19 cellular contexts compared by ENCODE assay signal in genomic region chr12:110579889-110580253, GRCh38. TPM values are rescaled to one million over a fixed set of nuclear protein-coding genes. Genes with fewer than 3 reads are reported as not detected.
DNase-seq lines count a peak whose midpoint lies in the region; ATAC-seq, FAIRE-seq and TF ChIP-seq lines count a peak whose summit lies in the region.
"Had no signal": no experiment of that assay in that cellular context is flagged by ENCODE, and none has a peak within 500 bp of the region (broad histone marks: within the 10 kb centered on the region; RNA-seq: fewer than 3 reads in every experiment).

No MANE protein-coding gene starts in this region.

- POLR2A ChIA-PET in CD4-positive, alpha-beta T cell (lab: Charles Lee) = interaction anchor here (0.6 to 3.7 kb wide), 8 partner anchors 13 to 455 kb away, joined by 3 to 20 read pairs (median 8); partner anchors contain the start of genes ARPC3, FAM216A, GPN3 and RAD9B
- POLR2A ChIA-PET in activated CD8-positive, alpha-beta T cell treated with anti-CD3 and anti-CD28 coated beads for 36 hours (lab: Charles Lee) = interaction anchor here (0.8 to 7.7 kb wide), 11 partner anchors 12 to 1262 kb away, joined by 3 to 79 read pairs (median 5); partner anchors contain the start of genes ARPC3, FAM216A, GPN3 and MAPKAPK5

- H4K20me1 ChIP-seq in DOHH2 (ENCODE audit: control insufficient read depth, insufficient read depth, low read depth, low read length) = peaks cover 26% of the 10 kb centered on the region
- H4K20me1 ChIP-seq in keratinocyte (ENCODE audit: control insufficient read depth, extremely low read depth, insufficient read depth, low read length) = peaks cover 11% of the 10 kb centered on the region

- TF ChIP-seq CTCF in CD4-positive, alpha-beta T cell (IDR thresholded peaks at IDR 0.05) = no peak
- TF ChIP-seq CTCF in DOHH2 (IDR thresholded peaks at IDR 0.05; ENCODE audit: low read depth, low read length, poor library complexity, severe bottlenecking) (no peak), keratinocyte (optimal IDR thresholded peaks at IDR 0.05 in 1 of 3, IDR thresholded peaks at IDR 0.05 in 1 of 3, conservative IDR thresholded peaks at IDR 0.05 in 1 of 3; ENCODE audit: extremely low read depth in 1 of 3, insufficient read depth in 2 of 3, low read length in 3 of 3) (no peak), WERI-Rb-1 (IDR thresholded peaks at IDR 0.05; ENCODE audit: low read depth, low read length) (no peak), gastroesophageal sphincter (IDR thresholded peaks at IDR 0.05) (no peak)
- no peak for TF ChIP-seq CTCF in activated CD8-positive, alpha-beta T cell treated with anti-CD3 and anti-CD28 coated beads for 36 hours (IDR thresholded peaks at IDR 0.05)

- H3K27me3 ChIP-seq in CD4-positive, alpha-beta T cell (ENCODE audit: control insufficient read depth, insufficient read depth, low read length) = no peaks in the 10 kb centered on the region
- H3K27me3 ChIP-seq in DOHH2 (ENCODE audit: control insufficient read depth, low read length) (no peaks in the 10 kb centered on the region), keratinocyte (ENCODE audit: control insufficient read depth, extremely low read depth, insufficient read depth, low read length) (no peaks in the 10 kb centered on the region), WERI-Rb-1 (ENCODE audit: insufficient read depth, low read depth, severe bottlenecking) (no peaks in the 10 kb centered on the region), gastroesophageal sphincter (no peaks in the 10 kb centered on the region)
- H3K27me3 ChIP-seq: tibial nerve had no signal

- no peaks in the 10 kb centered on the region for H3K9me3 ChIP-seq in CD4-positive, alpha-beta T cell (ENCODE audit: control insufficient read depth, low read length)
- no peaks in the 10 kb centered on the region for H3K9me3 ChIP-seq in DOHH2 (ENCODE audit: control insufficient read depth, insufficient read depth, low read length)
- no peaks in the 10 kb centered on the region for H3K9me3 ChIP-seq in keratinocyte (ENCODE audit: control insufficient read depth, low read depth, low read length)
- H3K9me3 ChIP-seq in WERI-Rb-1 (ENCODE audit: severe bottlenecking) = no peaks in the 10 kb centered on the region
- H3K9me3 ChIP-seq in gastroesophageal sphincter = no peaks in the 10 kb centered on the region
- H3K9me3 ChIP-seq: tibial nerve had no signal

- peaks cover 33% of the 10 kb centered on the region for H3K36me3 ChIP-seq in DOHH2 (ENCODE audit: control insufficient read depth, low read length)
- H3K36me3 ChIP-seq in keratinocyte (ENCODE audit: control insufficient read depth in 2 of 2, extremely low read depth in 1 of 2, insufficient read depth in 2 of 2, low read length in 2 of 2) = no peaks in the 10 kb centered on the region
- H3K36me3 ChIP-seq in WERI-Rb-1 = no peaks in the 10 kb centered on the region; the same call in 1 of the 2 replicates
- no peaks in the 10 kb centered on the region for H3K36me3 ChIP-seq in gastroesophageal sphincter
- H3K36me3 ChIP-seq: tibial nerve had no signal

- peak overlapping the region; percentile 77 for H3K4me2 ChIP-seq in DOHH2 (ENCODE audit: low read length)
- H3K4me2 ChIP-seq in keratinocyte (ENCODE audit: control insufficient read depth, extremely low read depth, insufficient read depth, low read depth, low read length) = no peak overlapping the region

- WGBS in gastroesophageal sphincter (ENCODE audit: low coverage in 1 of 2), 2 donors = 98 to 100% methylated on average over 1 to 5 of the region's 7 CpGs

- CTCF ChIA-PET in CD4-positive, alpha-beta T cell (lab: Charles Lee) = interaction anchor here (0.6 to 4.4 kb wide), 3 partner anchors 20 to 32 kb away, joined by 3 to 17 read pairs (median 7); no protein-coding TSS in a partner anchor
- CTCF ChIA-PET in activated CD8-positive, alpha-beta T cell treated with anti-CD3 and anti-CD28 coated beads for 36 hours (lab: Charles Lee) = interaction anchor here (1.2 to 1.8 kb wide), 3 partner anchors 22 to 65 kb away, joined by 3 to 4 read pairs (median 4); no protein-coding TSS in a partner anchor

- H3K27ac Mint-ChIP-seq in CD4-positive, alpha-beta T cell = peak overlapping the region; percentile 92
- peak overlapping the region; percentile 96 for H3K27ac Mint-ChIP-seq in activated CD8-positive, alpha-beta T cell treated with anti-CD3 and anti-CD28 coated beads for 36 hours
- H3K27ac Mint-ChIP-seq: endodermal cell had no signal

- H3K9me1 ChIP-seq in keratinocyte (ENCODE audit: control insufficient read depth, extremely low read depth, insufficient read depth, low read length) = no peaks in the 10 kb centered on the region

- no peak for FAIRE-seq in keratinocyte (lab: Jason Lieb, UNC)
- FAIRE-seq: islet of Langerhans had no signal

- H3K79me2 ChIP-seq in DOHH2 (ENCODE audit: control insufficient read depth, low read length) = peaks cover 89% of the 10 kb centered on the region
- H3K79me2 ChIP-seq in keratinocyte (ENCODE audit: control insufficient read depth, insufficient read depth, low read length) = peaks cover 68% of the 10 kb centered on the region

- no peaks in the 10 kb centered on the region for H3K9me2 ChIP-seq in DOHH2 (replicated peaks; ENCODE audit: control insufficient read depth, low read length)

- H3F3A ChIP-seq in DOHH2 (ENCODE audit: control insufficient read depth, insufficient read depth) = 0 out of 2 replicates have a peak, but pooled peaks cover 3% of the 10 kb centered on the region

- DNase-seq in CD4-positive, alpha-beta T cell = no peak
- DNase-seq in activated CD8-positive, alpha-beta T cell treated with anti-CD3 and anti-CD28 coated beads for 36 hours = no peak
- no peak for DNase-seq in keratinocyte (ENCODE audit: low read depth, low spot score)
- no peak for DNase-seq in NCI-H2227 treated with DMSO at 0.1 percent for 48 hours (lab: John Stamatoyannopoulos, UW)
- no peak for DNase-seq in WERI-Rb-1
- DNase-seq: activated gamma-delta T cell, C1 segment of cervical spinal cord, EL, foreskin melanocyte, HFFc6, NCI-H1694, OCI-M1, posterior cingulate gyrus had no signal

- peaks cover 61% of the 10 kb centered on the region for H3K4me1 ChIP-seq in DOHH2 (ENCODE audit: control insufficient read depth, low read length)
- peaks cover 68% of the 10 kb centered on the region for H3K4me1 ChIP-seq in keratinocyte (ENCODE audit: control insufficient read depth, extremely low read depth, insufficient read depth, low read length)
- peaks cover 5 to 85% (median 24%) of the 10 kb centered on the region in 3 donors for H3K4me1 ChIP-seq in gastroesophageal sphincter

- H3K27ac ChIP-seq in CD4-positive, alpha-beta T cell (ENCODE audit: low read depth, low read length) = peak overlapping the region; percentile 11
- H3K27ac ChIP-seq in DOHH2 (ENCODE audit: low read depth, low read length) = no peak overlapping the region
- peak overlapping the region; percentile 10 for H3K27ac ChIP-seq in keratinocyte (ENCODE audit: control insufficient read depth, insufficient read depth, low read length)
- H3K27ac ChIP-seq in WERI-Rb-1 = no peak overlapping the region
- H3K27ac ChIP-seq in gastroesophageal sphincter = peak overlapping the region in 2 of 4 donors; percentile 94 to 96

- no peak for ATAC-seq in CD4-positive, alpha-beta T cell (ENCODE audit: poor library complexity)
- ATAC-seq in activated CD8-positive, alpha-beta T cell treated with anti-CD3 and anti-CD28 coated beads for 36 hours = no peak
- no peak for ATAC-seq in gastroesophageal sphincter
- ATAC-seq: activated CD4-positive, CD25-positive, alpha-beta regulatory T cell treated with anti-CD3 and anti-CD28 coated beads, Interleukin-2, amount 50 U/mL, for 24 hours had no signal

- peaks cover 30% of the 10 kb centered on the region for H3K36me3 Mint-ChIP-seq in CD4-positive, alpha-beta T cell (ENCODE audit: low read depth)
- H3K36me3 Mint-ChIP-seq in activated CD8-positive, alpha-beta T cell treated with anti-CD3 and anti-CD28 coated beads for 36 hours (ENCODE audit: low read depth) = peaks cover 33% of the 10 kb centered on the region

- H3K4me3 ChIP-seq in DOHH2 (ENCODE audit: low read length) (peak overlapping the region; percentile 95), keratinocyte (ENCODE audit: control insufficient read depth in 2 of 3, extremely low read depth in 1 of 3, insufficient read depth in 2 of 3, low read depth in 1 of 3, low read length in 3 of 3) (no peak overlapping the region), WERI-Rb-1 (ENCODE audit: low read depth, low read length) (no peak overlapping the region), gastroesophageal sphincter (no peak overlapping the region)
- H3K4me3 ChIP-seq: tibial nerve had no signal

- H3K27me3 Mint-ChIP-seq in CD4-positive, alpha-beta T cell = no peaks in the 10 kb centered on the region
- no peaks in the 10 kb centered on the region for H3K27me3 Mint-ChIP-seq in activated CD8-positive, alpha-beta T cell treated with anti-CD3 and anti-CD28 coated beads for 36 hours

- H3K4me1 Mint-ChIP-seq in CD4-positive, alpha-beta T cell (ENCODE audit: low read depth) = peaks cover 87% of the 10 kb centered on the region
- H3K4me1 Mint-ChIP-seq in activated CD8-positive, alpha-beta T cell treated with anti-CD3 and anti-CD28 coated beads for 36 hours (ENCODE audit: low read depth) = peaks cover 71% of the 10 kb centered on the region

- intact Hi-C loops in CD4-positive, alpha-beta T cell (cut with DNase I, micrococcal nuclease) = loop anchor here (5.0 kb wide), 1 partner anchor 78 kb away; the partner anchor contains the start of genes RAD9B (in 2 of the 2) and VPS29 (in 2 of the 2)
- intact Hi-C loops in activated CD8-positive, alpha-beta T cell treated with anti-CD3 and anti-CD28 coated beads for 36 hours (cut with micrococcal nuclease) = loop anchor here (2.0 kb wide), 1 partner anchor 17 kb away; no protein-coding TSS in a partner anchor

- H3K4me3 Mint-ChIP-seq in CD4-positive, alpha-beta T cell = peak overlapping the region; percentile 96
- peak overlapping the region; percentile 92 for H3K4me3 Mint-ChIP-seq in activated CD8-positive, alpha-beta T cell treated with anti-CD3 and anti-CD28 coated beads for 36 hours
- H3K4me3 Mint-ChIP-seq: endodermal cell had no signal

- no peak overlapping the region for H2AFZ ChIP-seq in keratinocyte (ENCODE audit: control insufficient read depth, low read length)

- no peaks in the 10 kb centered on the region for H3K9me3 Mint-ChIP-seq in CD4-positive, alpha-beta T cell
- H3K9me3 Mint-ChIP-seq in activated CD8-positive, alpha-beta T cell treated with anti-CD3 and anti-CD28 coated beads for 36 hours = no peaks in the 10 kb centered on the region
- H3K9me3 Mint-ChIP-seq: endodermal cell, HFFc6 had no signal

- no peak for TF ChIP-seq EP300 in gastroesophageal sphincter (IDR thresholded peaks at IDR 0.05)

- dilution Hi-C loops in keratinocyte (cut with MboI; ENCODE audit: extremely low pct_ligation_motif_present, low sequenced_read_pairs) = no loop called here

- no peak overlapping the region for H3K9ac ChIP-seq in keratinocyte (ENCODE audit: control insufficient read depth, extremely low read depth, insufficient read depth, low read length)

- TF ChIP-seq POLR2A in gastroesophageal sphincter (IDR thresholded peaks at IDR 0.05) = no peak

RNA-seq across cellular contexts. Expression of gene PPTC7, which starts 3.2 kb away (rescaled TPM):
- total RNA-seq in CD4-positive, alpha-beta T cell = 10 to 100 TPM; 53.8 to 54.8 TPM
- 10 to 100 TPM; 43.1 to 44.5 TPM for total RNA-seq in activated CD8-positive, alpha-beta T cell treated with anti-CD3 and anti-CD28 coated beads for 36 hours
- 23.3 to 35.9 TPM (median 23.7 TPM) in 3 replicates for polyA plus RNA-seq in keratinocyte
- 5.6 TPM for polyA plus RNA-seq in keratinocyte (2011; ENCODE audit: low read depth)
- polyA plus RNA-seq in keratinocyte (2011; cell fraction: cytosol; rRNA removed) = 14.6 and 27.5 TPM in 2 replicates
- polyA plus RNA-seq in keratinocyte (2011; cell fraction: nucleus; rRNA removed) = 21.6 and 28.6 TPM in 2 replicates
- polyA plus RNA-seq in keratinocyte (2012; ENCODE audit: low replicate concordance) = 16.2 and 20.7 TPM in 2 replicates
- 35.9 to 44.9 TPM (median 36.5 TPM) in 3 replicates for polyA minus RNA-seq in keratinocyte
- polyA minus RNA-seq in keratinocyte (2011; cell fraction: cytosol; rRNA and poly(A)+ RNA removed) = 27.0 TPM
- polyA minus RNA-seq in keratinocyte (2011; cell fraction: nucleus; rRNA and poly(A)+ RNA removed) = 17.8 and 30.9 TPM in 2 replicates
- total RNA-seq in gastroesophageal sphincter = 10 to 100 TPM; 37.5 to 48.6 (median 41.9) TPM

RNA-seq across cellular contexts. Expression of gene TCTN1, which starts 34.1 kb away (rescaled TPM):
- 1 to 10 TPM; 5.0 to 5.5 TPM for total RNA-seq in CD4-positive, alpha-beta T cell
- 1 to 10 TPM; 7.9 to 8.6 TPM for total RNA-seq in activated CD8-positive, alpha-beta T cell treated with anti-CD3 and anti-CD28 coated beads for 36 hours
- 14.4 to 31.8 TPM (median 30.6 TPM) in 3 replicates for polyA plus RNA-seq in keratinocyte
- polyA plus RNA-seq in keratinocyte (2011; ENCODE audit: low read depth) = 2.3 TPM
- polyA plus RNA-seq in keratinocyte (2011; cell fraction: cytosol; rRNA removed) = 17.0 and 25.0 TPM in 2 replicates
- 31.0 and 34.6 TPM in 2 replicates for polyA plus RNA-seq in keratinocyte (2011; cell fraction: nucleus; rRNA removed)
- polyA plus RNA-seq in keratinocyte (2012; ENCODE audit: low replicate concordance) = 13.4 and 19.4 TPM in 2 replicates
- polyA minus RNA-seq in keratinocyte = 11.8 to 23.0 TPM (median 14.3 TPM) in 3 replicates
- polyA minus RNA-seq in keratinocyte (2011; cell fraction: cytosol; rRNA and poly(A)+ RNA removed) = 14.4 TPM
- 16.4 and 23.4 TPM in 2 replicates for polyA minus RNA-seq in keratinocyte (2011; cell fraction: nucleus; rRNA and poly(A)+ RNA removed)
- total RNA-seq in gastroesophageal sphincter = 10 to 100 TPM; 19.4 to 32.5 (median 30.5) TPM

Comparison
In these comparisons a context has a peak if more than half of its experiments do, and no peak if none do; other contexts are left out.
1. H3K27ac ChIP-seq: peak in CD4-positive, alpha-beta T cell (single experiment) and keratinocyte (single experiment); none in DOHH2 (single experiment) and WERI-Rb-1 (single experiment).